In the genomic region with DNA sequence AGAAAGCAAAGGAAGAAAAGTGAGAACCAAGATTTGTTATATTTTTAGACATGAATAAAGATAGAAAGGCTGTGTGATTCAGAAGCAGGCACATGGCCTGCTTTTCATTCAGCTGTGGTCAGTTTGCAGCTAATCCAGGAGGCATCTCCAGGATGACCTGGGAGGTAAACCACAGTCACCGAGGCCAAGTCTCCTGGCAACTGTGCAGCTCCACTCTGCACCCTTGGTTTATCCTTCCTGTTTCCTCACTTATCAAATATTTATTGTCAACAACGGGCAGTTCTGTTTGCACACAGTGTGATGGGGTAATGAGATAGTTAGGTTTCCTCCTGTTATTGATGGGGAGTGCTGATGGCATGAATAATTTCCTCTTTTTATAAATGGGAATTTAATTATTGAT, we compare ENCODE assay signal across 10 cellular contexts.
A peak's percentile ranks its signal among the peaks of the same experiment; 100 is the strongest.
DNase-seq lines count a peak whose midpoint lies in the region; ATAC-seq and TF ChIP-seq lines count a peak whose summit lies in the region.
"Had no signal": no experiment of that assay in that cellular context is flagged by ENCODE, and none has a peak within 500 bp of the region (broad histone marks: within the 10 kb centered on the region; RNA-seq: fewer than 3 reads in every experiment).

No MANE protein-coding gene starts in this region.

- H3K4me3 ChIP-seq in cardiac fibroblast (replicated peaks in 1 of 2; ENCODE audit: low read depth in 2 of 2, low read length in 2 of 2): no peak overlapping the region
- no peak overlapping the region for H3K4me3 ChIP-seq in retinal pigment epithelial cell (ENCODE audit: low read length)
- H3K4me3 ChIP-seq in Caco-2 (ENCODE audit: low read depth, low read length): no peak overlapping the region
- H3K4me3 ChIP-seq: GM23338 had no signal

- H3K27me3 ChIP-seq in Caco-2 (replicated peaks; ENCODE audit: control insufficient read depth, insufficient read depth, low read length): no peaks in the 10 kb centered on the region

- H3K36me3 ChIP-seq in Caco-2 (ENCODE audit: control insufficient read depth, insufficient read depth, low read length): no peaks in the 10 kb centered on the region

- H3K9me3 Mint-ChIP-seq in Caco-2 (ENCODE audit: unreplicated experiment): no peaks in the 10 kb centered on the region

- H3K4me3 Mint-ChIP-seq in Caco-2 (ENCODE audit: unreplicated experiment): no peak overlapping the region
- H3K4me3 Mint-ChIP-seq: GM23338 had no signal

- peak; percentile 79 for DNase-seq in GM03348 (ENCODE audit: low spot score)
- peak; percentile 68 for DNase-seq in NCI-H69 (lab: John Stamatoyannopoulos, UW)
- DNase-seq in cardiac fibroblast (ENCODE audit: low read depth in 2 of 2): peak; percentile 5 to 53
- peak; percentile 58 for DNase-seq in retinal pigment epithelial cell (ENCODE audit: low read depth)
- no peak for DNase-seq in Caco-2
- no peak for DNase-seq in NCI-H187 treated with DMSO at 0.1 percent for 48 hours (lab: John Stamatoyannopoulos, UW)
- DNase-seq in CD1c-positive myeloid dendritic cell (ENCODE audit: extremely low spot score): no peak
- DNase-seq: dermis blood vessel endothelial cell had no signal

- TF ChIP-seq CTCF in cardiac fibroblast (IDR thresholded peaks at IDR 0.05; ENCODE audit: low read depth, low read length) (no peak), retinal pigment epithelial cell (conservative IDR thresholded peaks at IDR 0.05; ENCODE audit: low read depth, low read length) (no peak), Caco-2 (IDR thresholded peaks at IDR 0.05; ENCODE audit: insufficient read depth in 1 of 2, low read depth in 1 of 2, low read length in 1 of 2, severe bottlenecking in 1 of 2, unreplicated experiment in 1 of 2) (no peak)

- H3K27me3 Mint-ChIP-seq in Caco-2 (ENCODE audit: insufficient read depth, unreplicated experiment): peaks cover 2% of the 10 kb centered on the region

- H3K9me3 ChIP-seq in Caco-2: no peaks in the 10 kb centered on the region

- intact Hi-C loops in Caco-2 (cut with micrococcal nuclease; ENCODE audit: unreplicated experiment): no loop called here

- no peaks in the 10 kb centered on the region for H3K4me1 ChIP-seq in Caco-2

- POLR2A ChIA-PET in Caco-2 (lab: Charles Lee): no interaction called here

- no peak overlapping the region for H3K27ac Mint-ChIP-seq in Caco-2 (ENCODE audit: unreplicated experiment)
- H3K27ac Mint-ChIP-seq: GM23338 had no signal

- no peaks in the 10 kb centered on the region for H3K36me3 Mint-ChIP-seq in Caco-2 (ENCODE audit: insufficient read depth, unreplicated experiment)

- no peak for ATAC-seq in GM19395 (IDR thresholded peaks at IDR 0.05; ENCODE audit: unreplicated experiment)
- ATAC-seq: GM23338 had no signal

- CTCF ChIA-PET in Caco-2 (lab: Charles Lee): no interaction called here

- no peaks in the 10 kb centered on the region for H3K4me1 Mint-ChIP-seq in Caco-2 (ENCODE audit: low read depth, unreplicated experiment)

- BruUV-seq in Caco-2 (replicated peaks; lab: Mats Ljungman, UMichigan): no TSS peak

Comparison
In these comparisons a context has a peak if more than half of its experiments do, and no peak if none do; other contexts are left out.
1. DNase-seq: peak in GM03348 (single experiment), NCI-H69 (single experiment), cardiac fibroblast (2 of 2) and retinal pigment epithelial cell (single experiment); none in Caco-2 (0 of 2), NCI-H187 treated with DMSO at 0.1 percent for 48 hours (single experiment) and CD1c-positive myeloid dendritic cell (single experiment).